In the genomic region with DNA sequence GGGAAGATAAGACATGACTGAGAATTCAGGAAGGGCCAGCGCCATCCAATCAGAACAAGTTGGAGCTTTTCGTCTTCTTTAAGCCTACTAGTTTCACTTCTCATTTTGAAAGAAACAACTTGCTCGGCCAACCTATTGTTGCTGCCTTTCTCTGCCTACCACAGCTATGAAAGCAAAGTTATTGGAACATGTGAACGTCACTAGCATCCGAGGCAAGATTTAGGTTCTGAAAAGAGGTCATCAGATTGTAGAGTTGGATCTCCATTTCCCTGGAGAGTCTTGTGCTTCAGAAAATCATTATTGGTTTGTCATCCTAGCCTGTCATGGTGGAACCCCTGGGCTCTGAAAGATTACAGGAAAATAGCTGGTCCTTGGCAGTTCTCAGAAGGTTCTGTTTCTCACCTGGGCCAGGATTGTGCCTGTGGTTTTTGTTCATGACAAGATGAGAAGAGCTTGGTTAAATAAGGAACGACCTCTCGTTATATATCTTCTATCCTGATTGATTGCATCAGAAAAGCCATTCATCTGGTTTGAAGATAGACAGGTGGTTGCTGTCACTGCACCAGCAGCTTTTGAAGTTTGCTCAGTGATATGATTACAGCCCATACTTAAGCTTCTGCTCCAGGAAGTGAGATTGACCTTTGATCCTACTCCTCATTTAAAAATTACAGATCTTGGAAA, we compare ENCODE assay signal across 9 cellular contexts. TPM values are rescaled to one million over a fixed set of nuclear protein-coding genes. Genes with fewer than 3 reads are reported as not detected.
A peak's percentile ranks its signal among the peaks of the same experiment; 100 is the strongest.
DNase-seq lines count a peak whose midpoint lies in the region; ATAC-seq and TF ChIP-seq lines count a peak whose summit lies in the region.
"Had no signal": no experiment of that assay in that cellular context is flagged by ENCODE, and none has a peak within 500 bp of the region (broad histone marks: within the 10 kb centered on the region; RNA-seq: fewer than 3 reads in every experiment).

No MANE protein-coding gene starts in this region.

- H3K9me2 ChIP-seq in Karpas-422 (replicated peaks; ENCODE audit: insufficient read depth, low read length) (no peaks in the 10 kb centered on the region), hepatocyte (replicated peaks; ENCODE audit: insufficient read depth) (no peaks in the 10 kb centered on the region)

- H3K4me2 ChIP-seq in Karpas-422 (ENCODE audit: low read depth, low read length, poor library complexity, severe bottlenecking): peak overlapping the region; percentile 47
- H3K4me2 ChIP-seq in hepatocyte: no peak overlapping the region

- WGBS in hepatocyte (ENCODE audit: low lambda C conversion rate, missing lambda C conversion rate): 70% methylated on average over 7 of the region's 7 CpGs

- H3K36me3 ChIP-seq in Karpas-422 (ENCODE audit: insufficient read depth, low read length) (no peaks in the 10 kb centered on the region), hepatocyte (replicated peaks; ENCODE audit: insufficient read depth, low read depth) (no peaks in the 10 kb centered on the region), vagina (no peaks in the 10 kb centered on the region)

- TF ChIP-seq CTCF in hepatocyte (IDR thresholded peaks at IDR 0.05; ENCODE audit: poor library complexity): no peak
- TF ChIP-seq CTCF in vagina (IDR thresholded peaks at IDR 0.05): no peak

- no peaks in the 10 kb centered on the region for H3K9me3 ChIP-seq in Karpas-422 (ENCODE audit: low read length)
- H3K9me3 ChIP-seq in hepatocyte (ENCODE audit: low read depth): no peaks in the 10 kb centered on the region
- H3K9me3 ChIP-seq in vagina: no peaks in the 10 kb centered on the region

- H3K79me2 ChIP-seq in Karpas-422 (ENCODE audit: low read length): no peaks in the 10 kb centered on the region
- H3K79me2 ChIP-seq in hepatocyte: no peaks in the 10 kb centered on the region

- peaks cover 29% of the 10 kb centered on the region for H3K4me1 ChIP-seq in Karpas-422 (ENCODE audit: low read length)
- peaks cover 7% of the 10 kb centered on the region for H3K4me1 ChIP-seq in hepatocyte (ENCODE audit: insufficient read depth)
- H3K4me1 ChIP-seq in vagina: peaks cover 29% of the 10 kb centered on the region

- H4K20me1 ChIP-seq in Karpas-422 (ENCODE audit: insufficient read depth, low read depth, low read length): no peaks in the 10 kb centered on the region
- no peaks in the 10 kb centered on the region for H4K20me1 ChIP-seq in hepatocyte (ENCODE audit: insufficient read depth, poor library complexity, severe bottlenecking)

- peak; percentile 83 for DNase-seq in Karpas-422
- peak; percentile 35 for DNase-seq in hepatocyte (ENCODE audit: low spot score)
- DNase-seq in COR-L47 (lab: John Stamatoyannopoulos, UW): no peak
- DNase-seq in vagina (ENCODE audit: extremely low spot score in 2 of 2): no peak
- DNase-seq in NCI-H345 treated with DMSO at 0.1 percent for 48 hours (lab: John Stamatoyannopoulos, UW; ENCODE audit: unreplicated experiment): no peak
- DNase-seq in GM03348 (ENCODE audit: low spot score): no peak

- peak overlapping the region; percentile 28; the same call in 1 of the 2 replicates for H3K9ac ChIP-seq in Karpas-422 (ENCODE audit: low read length)

- H3K27me3 ChIP-seq in Karpas-422 (ENCODE audit: low read length) (no peaks in the 10 kb centered on the region), hepatocyte (no peaks in the 10 kb centered on the region), vagina (no peaks in the 10 kb centered on the region)

- H3K4me3 ChIP-seq in Karpas-422 (ENCODE audit: low read length): no peak overlapping the region; the same call in 1 of the 2 replicates
- H3K4me3 ChIP-seq in hepatocyte: no peak overlapping the region
- no peak overlapping the region for H3K4me3 ChIP-seq in vagina
- H3K4me3 ChIP-seq: lung had no signal

- H2AFZ ChIP-seq in Karpas-422 (ENCODE audit: low read length) (no peak overlapping the region), hepatocyte (no peak overlapping the region)

- no peak for TF ChIP-seq POLR2A in vagina (IDR thresholded peaks at IDR 0.05)

- H3K27ac ChIP-seq in Karpas-422 (ENCODE audit: low read length) (no peak overlapping the region), hepatocyte (peak overlapping the region; percentile 59), vagina (no peak overlapping the region)

- intact Hi-C loops in vagina (cut with DNase I): no loop called here

- peak; percentile 73 for ATAC-seq in GM18867 (IDR thresholded peaks at IDR 0.05; ENCODE audit: unreplicated experiment)
- ATAC-seq in GM21737 (IDR thresholded peaks at IDR 0.05; ENCODE audit: unreplicated experiment): peak; percentile 36

RNA-seq across cellular contexts. Expression of a gene that starts 25.3 kb away (rescaled TPM):
- 0.56 and 0.79 TPM in 2 replicates for total RNA-seq in Karpas-422 (2014; rRNA removed; shearing (Covaris generic); ENCODE audit: low replicate concordance)
- 1.5 and 2.7 TPM in 2 replicates for total RNA-seq in hepatocyte
- 1.2 TPM in 2 replicates for polyA plus RNA-seq in hepatocyte
- total RNA-seq in vagina: 123 TPM

Comparison
In these comparisons a context has a peak if more than half of its experiments do, and no peak if none do; other contexts are left out.
1. DNase-seq: peak in Karpas-422 (single experiment) and hepatocyte (single experiment); none in COR-L47 (single experiment), vagina (0 of 2), NCI-H345 treated with DMSO at 0.1 percent for 48 hours (single experiment) and GM03348 (single experiment).
2. RNA of a gene that starts 25.3 kb away (total RNA-seq): 123 TPM in vagina (single experiment); 1.5 to 2.7 TPM in hepatocyte and 0.56 to 0.79 TPM in Karpas-422; every median in the first group is over 10 times any median in the second.